In the genomic region with DNA sequence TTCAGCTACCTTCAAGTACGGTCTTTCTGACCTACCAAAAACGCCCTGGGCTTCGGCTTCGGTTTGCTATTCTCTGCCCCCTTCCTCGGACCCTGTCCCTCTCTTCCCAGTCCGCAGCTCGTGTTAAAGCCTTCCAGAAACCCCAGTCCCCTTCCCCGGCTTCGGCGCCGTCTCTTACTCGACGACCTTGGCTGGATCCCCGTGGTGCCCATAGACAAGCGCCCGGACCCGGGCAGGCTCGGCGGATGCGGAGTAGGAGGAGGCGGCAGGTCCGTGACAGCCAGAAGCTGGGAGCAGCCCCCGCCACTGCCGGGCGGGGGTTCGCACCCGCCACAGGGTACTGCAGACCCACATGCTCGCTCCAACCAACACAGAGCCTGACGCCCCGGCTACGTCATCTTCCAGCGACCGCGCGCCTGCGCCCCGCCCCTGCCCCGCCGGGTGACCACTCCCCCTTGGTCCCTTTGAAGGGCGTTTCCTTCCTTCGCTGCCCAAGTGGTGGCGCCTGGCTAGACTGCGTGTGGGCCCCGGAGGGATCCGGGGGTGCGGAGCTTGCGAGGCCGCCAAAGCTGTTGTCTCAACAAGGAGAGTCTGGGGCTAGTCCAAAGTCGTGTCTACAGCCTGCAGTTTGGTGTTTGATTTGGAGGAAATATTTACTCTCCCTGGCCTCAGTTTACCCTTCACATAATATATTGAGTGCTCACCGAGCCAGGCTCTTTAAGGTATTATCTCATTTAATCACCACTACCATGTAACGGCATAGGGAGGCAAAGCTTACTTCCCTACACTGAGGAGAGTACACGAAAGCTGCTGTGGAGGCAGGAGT, we compare ENCODE assay signal across 8 cellular contexts. TPM values are rescaled to one million over a fixed set of nuclear protein-coding genes. Genes with fewer than 3 reads are reported as not detected.
DNase-seq lines count a peak whose midpoint lies in the region; ATAC-seq lines count a peak whose summit lies in the region.

A gene with protein sequence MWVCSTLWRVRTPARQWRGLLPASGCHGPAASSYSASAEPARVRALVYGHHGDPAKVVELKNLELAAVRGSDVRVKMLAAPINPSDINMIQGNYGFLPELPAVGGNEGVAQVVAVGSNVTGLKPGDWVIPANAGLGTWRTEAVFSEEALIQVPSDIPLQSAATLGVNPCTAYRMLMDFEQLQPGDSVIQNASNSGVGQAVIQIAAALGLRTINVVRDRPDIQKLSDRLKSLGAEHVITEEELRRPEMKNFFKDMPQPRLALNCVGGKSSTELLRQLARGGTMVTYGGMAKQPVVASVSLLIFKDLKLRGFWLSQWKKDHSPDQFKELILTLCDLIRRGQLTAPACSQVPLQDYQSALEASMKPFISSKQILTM (minus strand): TSS at position 382 of the 826 bp plus-strand sequence. CDS start 28 bp downstream, at position 354.

- in situ Hi-C loops in endometrial microvascular endothelial cells (cut with HindIII; ENCODE audit: inconsistent ontology term, low pct_unique_long_range_greater_than_20kb, low sequenced_read_pairs), result loop anchor here (25.0 kb wide), 1 partner anchor 457 kb away; no protein-coding TSS in a partner anchor

- 0% methylated on average over 36 to 39 of the region's 52 CpGs for WGBS in mesodermal cell (ENCODE audit: insufficient coverage in 2 of 2), 2 experiments

- peak; percentile 89 for DNase-seq in COR-L47 (lab: John Stamatoyannopoulos, UW)
- peak; percentile 88 for DNase-seq in HT-29 (ENCODE audit: low spot score)
- DNase-seq in NOMO-1 treated with dmso at 0.1 percent for 144 hours (lab: John Stamatoyannopoulos, UW; ENCODE audit: unreplicated experiment), result peak; percentile 75
- peak; percentile 78 for DNase-seq in activated CD8-positive, alpha-beta memory T cell treated with anti-CD3 and anti-CD28 coated beads, Interleukin-2, amount 50 U/mL, for 1 hour (ENCODE audit: extremely low read depth)
- peak; percentile 90 to 91 for DNase-seq in stimulated activated CD8-positive, alpha-beta memory T cell treated with anti-CD3 and anti-CD28 coated beads, Interleukin-15, amount 100 ng/mL, for 4 hours (ENCODE audit: low read depth in 2 of 2)

- H3K4me1 ChIP-seq in mesodermal cell (ENCODE audit: control insufficient read depth, insufficient read depth, low read length, poor library complexity, severe bottlenecking), result peaks cover 4% of the 10 kb centered on the region

- H3K27ac ChIP-seq in mesodermal cell (ENCODE audit: low read depth, low read length, severe bottlenecking), result no peak within 1 kb of the TSS

- peaks cover 3% of the 10 kb centered on the region for H3K36me3 ChIP-seq in mesodermal cell (ENCODE audit: control insufficient read depth, insufficient read depth, low read length)

- H3K4me3 ChIP-seq in mesodermal cell (ENCODE audit: extremely low read depth, insufficient read depth, low read length, poor library complexity, severe bottlenecking), result peak within 1 kb of the TSS; percentile 96

- peak; percentile 84 for ATAC-seq in GM19467 (IDR thresholded peaks at IDR 0.05; ENCODE audit: unreplicated experiment)

- no peaks in the 10 kb centered on the region for H3K9me3 ChIP-seq in mesodermal cell (ENCODE audit: control insufficient read depth, low read length)

RNA-seq across cellular contexts. Expression of the gene that starts here (rescaled TPM):
- total RNA-seq in HT-29 (2014; rRNA removed; shearing (Covaris generic)), result 24.2 and 27.8 TPM in 2 replicates
- 33.6 TPM for total RNA-seq in endometrial microvascular endothelial cells (ENCODE audit: inconsistent ontology term)
- polyA plus RNA-seq in mesodermal cell (2013, experiment 1 of 2), result 34.0 TPM
- polyA plus RNA-seq in mesodermal cell (2013, experiment 2 of 2), result 28.1 TPM
